In genomic region chr6:14720411-14721102, GRCh38 we compare ENCODE assay signal across 15 cellular contexts.
DNase-seq lines count a peak whose midpoint lies in the region; ATAC-seq and TF ChIP-seq lines count a peak whose summit lies in the region.
"Had no signal": no experiment of that assay in that cellular context is flagged by ENCODE, and none has a peak within 500 bp of the region (broad histone marks: within the 10 kb centered on the region; RNA-seq: fewer than 3 reads in every experiment).

No MANE protein-coding gene starts in this region.

- H3K27ac Mint-ChIP-seq in activated T-helper 1 cell treated with anti-CD3 and anti-CD28 coated beads, Interleukin-12 subunit alpha, Interleukin-12 subunit beta, Interleukin-2, Interleukin-4 antibody, amounts not matched to agents 30 ng/mL and 10 ng/mL and 1 ng/mL, durations not matched to agents 14 hours and 24 hours and 36 hours: peak overlapping the region; percentile 49

- H3K27ac ChIP-seq in right atrium auricular region (peak overlapping the region; percentile 11 to 36), mucosa of rectum (ENCODE audit: low read depth in 2 of 2, low read length in 2 of 2) (peak overlapping the region; percentile 16 to 17)
- H3K27ac ChIP-seq: ovary had no signal

- peaks cover 12% of the 10 kb centered on the region for H3K9me3 Mint-ChIP-seq in activated T-helper 1 cell treated with anti-CD3 and anti-CD28 coated beads, Interleukin-12 subunit alpha, Interleukin-12 subunit beta, Interleukin-2, Interleukin-4 antibody, amounts not matched to agents 30 ng/mL and 10 ng/mL and 1 ng/mL, durations not matched to agents 14 hours and 24 hours and 36 hours

- peaks cover 58% of the 10 kb centered on the region for H3K4me1 Mint-ChIP-seq in activated T-helper 1 cell treated with anti-CD3 and anti-CD28 coated beads, Interleukin-12 subunit alpha, Interleukin-12 subunit beta, Interleukin-2, Interleukin-4 antibody, amounts not matched to agents 30 ng/mL and 10 ng/mL and 1 ng/mL, durations not matched to agents 14 hours and 24 hours and 36 hours (ENCODE audit: low read depth)

- H3K4me1 ChIP-seq in right atrium auricular region (peaks cover 0 to 28% of the 10 kb centered on the region in 2 donors), mucosa of rectum (ENCODE audit: control insufficient read depth in 2 of 2, insufficient read depth in 2 of 2, low read length in 2 of 2) (peaks cover 4 to 9% of the 10 kb centered on the region in 2 donors)

- no peak for DNase-seq in right atrium auricular region (ENCODE audit: low spot score)
- no peak for DNase-seq in Right ventricle myocardium inferior (ENCODE audit: missing footprints)
- DNase-seq in activated T-helper 1 cell treated with anti-CD3 and anti-CD28 coated beads, Interleukin-12 subunit alpha, Interleukin-12 subunit beta, Interleukin-2, Interleukin-4 antibody, amounts not matched to agents 30 ng/mL and 10 ng/mL and 1 ng/mL, durations not matched to agents 14 hours and 24 hours and 36 hours (ENCODE audit: low spot score): no peak
- no peak for DNase-seq in DMS53 (lab: John Stamatoyannopoulos, UW)
- no peak for DNase-seq in NK-92 (lab: John Stamatoyannopoulos, UW; ENCODE audit: unreplicated experiment)
- DNase-seq: activated CD4-positive, alpha-beta T cell treated with anti-CD3 and anti-CD28 coated beads, Interleukin-2, amount 50 U/mL, for 4 hours; activated naive CD4-positive, alpha-beta T cell treated with anti-CD3 and anti-CD28 coated beads, Interleukin-2, amount 50 U/mL, for 16 hours; DMS79 treated with DMSO at 0.1 percent for 48 hours; NCI-H1048; ovary; Peyer's patch; T-helper 2 cell had no signal

- no peaks in the 10 kb centered on the region for H3K9me3 ChIP-seq in right atrium auricular region
- H3K9me3 ChIP-seq in mucosa of rectum (ENCODE audit: control insufficient read depth in 2 of 2, low read length in 2 of 2): no peaks in the 10 kb centered on the region
- H3K9me3 ChIP-seq: ovary, Peyer's patch had no signal

- no peaks in the 10 kb centered on the region for H3K27me3 ChIP-seq in right atrium auricular region
- H3K27me3 ChIP-seq in mucosa of rectum (ENCODE audit: control insufficient read depth in 2 of 2, insufficient read depth in 2 of 2, low read length in 2 of 2): no peaks in the 10 kb centered on the region
- H3K27me3 ChIP-seq: ovary, Peyer's patch had no signal

- intact Hi-C loops in Right ventricle myocardium inferior (cut with DNase I): no loop called here
- intact Hi-C loops in activated T-helper 1 cell treated with anti-CD3 and anti-CD28 coated beads, Interleukin-12 subunit alpha, Interleukin-12 subunit beta, Interleukin-2, Interleukin-4 antibody, amounts not matched to agents 30 ng/mL and 10 ng/mL and 1 ng/mL, durations not matched to agents 14 hours and 24 hours and 36 hours (cut with micrococcal nuclease): no loop called here

- H3K4me3 ChIP-seq in right atrium auricular region (no peak overlapping the region), mucosa of rectum (ENCODE audit: low read length in 2 of 2) (no peak overlapping the region)
- H3K4me3 ChIP-seq: ovary, Peyer's patch had no signal

- no peak for TF ChIP-seq CTCF in right atrium auricular region (IDR thresholded peaks at IDR 0.05)

- H3K36me3 ChIP-seq in right atrium auricular region: no peaks in the 10 kb centered on the region
- H3K36me3 ChIP-seq in mucosa of rectum (ENCODE audit: control insufficient read depth in 2 of 2, insufficient read depth in 2 of 2, low read length in 2 of 2): no peaks in the 10 kb centered on the region
- H3K36me3 ChIP-seq: ovary, Peyer's patch had no signal

- peaks cover 4% of the 10 kb centered on the region for H3K36me3 Mint-ChIP-seq in activated T-helper 1 cell treated with anti-CD3 and anti-CD28 coated beads, Interleukin-12 subunit alpha, Interleukin-12 subunit beta, Interleukin-2, Interleukin-4 antibody, amounts not matched to agents 30 ng/mL and 10 ng/mL and 1 ng/mL, durations not matched to agents 14 hours and 24 hours and 36 hours (ENCODE audit: low read depth)

- ATAC-seq in Right ventricle myocardium inferior (no peak), HG03039 (IDR thresholded peaks at IDR 0.05; ENCODE audit: unreplicated experiment) (no peak), GM21786 (IDR thresholded peaks at IDR 0.05; ENCODE audit: unreplicated experiment) (no peak)

- H3K9ac ChIP-seq in mucosa of rectum (ENCODE audit: low read depth in 1 of 2, low read length in 2 of 2): no peak overlapping the region

- no peak overlapping the region for H3K4me3 Mint-ChIP-seq in activated T-helper 1 cell treated with anti-CD3 and anti-CD28 coated beads, Interleukin-12 subunit alpha, Interleukin-12 subunit beta, Interleukin-2, Interleukin-4 antibody, amounts not matched to agents 30 ng/mL and 10 ng/mL and 1 ng/mL, durations not matched to agents 14 hours and 24 hours and 36 hours

- H3K27me3 Mint-ChIP-seq in activated T-helper 1 cell treated with anti-CD3 and anti-CD28 coated beads, Interleukin-12 subunit alpha, Interleukin-12 subunit beta, Interleukin-2, Interleukin-4 antibody, amounts not matched to agents 30 ng/mL and 10 ng/mL and 1 ng/mL, durations not matched to agents 14 hours and 24 hours and 36 hours (ENCODE audit: insufficient read depth): no peaks in the 10 kb centered on the region
